ENCODE assay signal across 1 cellular context in the genomic region with DNA sequence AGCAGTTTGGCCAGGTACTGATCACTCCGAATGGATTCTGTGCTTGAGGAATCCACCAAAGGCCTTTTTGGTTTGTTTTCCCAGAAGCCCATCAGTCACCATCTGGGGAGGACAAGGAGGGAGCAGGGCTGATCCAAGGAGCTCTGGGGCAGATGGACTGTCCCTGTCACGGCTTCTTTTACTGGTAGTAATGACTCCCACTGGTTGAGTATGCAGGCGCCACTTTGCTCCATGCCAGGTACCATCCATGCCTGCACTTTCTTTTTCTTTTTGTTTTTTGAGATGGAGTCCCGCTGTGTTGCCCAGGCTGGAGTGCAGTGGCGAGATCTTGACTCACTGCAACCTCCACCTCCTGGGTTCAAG.
TF ChIP-seq lines count a peak whose summit lies in the region.

No MANE protein-coding gene starts in this region.

TF ChIP-seq in HepG2, 621 proteins besides CTCF, POLR2A, EP300 and RAD21 (continued from another document):
- TF ChIP-seq, protein P1, sequence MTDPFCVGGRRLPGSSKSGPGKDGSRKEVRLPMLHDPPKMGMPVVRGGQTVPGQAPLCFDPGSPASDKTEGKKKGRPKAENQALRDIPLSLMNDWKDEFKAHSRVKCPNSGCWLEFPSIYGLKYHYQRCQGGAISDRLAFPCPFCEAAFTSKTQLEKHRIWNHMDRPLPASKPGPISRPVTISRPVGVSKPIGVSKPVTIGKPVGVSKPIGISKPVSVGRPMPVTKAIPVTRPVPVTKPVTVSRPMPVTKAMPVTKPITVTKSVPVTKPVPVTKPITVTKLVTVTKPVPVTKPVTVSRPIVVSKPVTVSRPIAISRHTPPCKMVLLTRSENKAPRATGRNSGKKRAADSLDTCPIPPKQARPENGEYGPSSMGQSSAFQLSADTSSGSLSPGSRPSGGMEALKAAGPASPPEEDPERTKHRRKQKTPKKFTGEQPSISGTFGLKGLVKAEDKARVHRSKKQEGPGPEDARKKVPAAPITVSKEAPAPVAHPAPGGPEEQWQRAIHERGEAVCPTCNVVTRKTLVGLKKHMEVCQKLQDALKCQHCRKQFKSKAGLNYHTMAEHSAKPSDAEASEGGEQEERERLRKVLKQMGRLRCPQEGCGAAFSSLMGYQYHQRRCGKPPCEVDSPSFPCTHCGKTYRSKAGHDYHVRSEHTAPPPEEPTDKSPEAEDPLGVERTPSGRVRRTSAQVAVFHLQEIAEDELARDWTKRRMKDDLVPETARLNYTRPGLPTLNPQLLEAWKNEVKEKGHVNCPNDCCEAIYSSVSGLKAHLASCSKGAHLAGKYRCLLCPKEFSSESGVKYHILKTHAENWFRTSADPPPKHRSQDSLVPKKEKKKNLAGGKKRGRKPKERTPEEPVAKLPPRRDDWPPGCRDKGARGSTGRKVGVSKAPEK (CRISPR knock-in tag; IDR thresholded peaks at IDR 0.05; ENCODE audit: borderline replicate concordance) = no peak
- TF ChIP-seq, protein P2, sequence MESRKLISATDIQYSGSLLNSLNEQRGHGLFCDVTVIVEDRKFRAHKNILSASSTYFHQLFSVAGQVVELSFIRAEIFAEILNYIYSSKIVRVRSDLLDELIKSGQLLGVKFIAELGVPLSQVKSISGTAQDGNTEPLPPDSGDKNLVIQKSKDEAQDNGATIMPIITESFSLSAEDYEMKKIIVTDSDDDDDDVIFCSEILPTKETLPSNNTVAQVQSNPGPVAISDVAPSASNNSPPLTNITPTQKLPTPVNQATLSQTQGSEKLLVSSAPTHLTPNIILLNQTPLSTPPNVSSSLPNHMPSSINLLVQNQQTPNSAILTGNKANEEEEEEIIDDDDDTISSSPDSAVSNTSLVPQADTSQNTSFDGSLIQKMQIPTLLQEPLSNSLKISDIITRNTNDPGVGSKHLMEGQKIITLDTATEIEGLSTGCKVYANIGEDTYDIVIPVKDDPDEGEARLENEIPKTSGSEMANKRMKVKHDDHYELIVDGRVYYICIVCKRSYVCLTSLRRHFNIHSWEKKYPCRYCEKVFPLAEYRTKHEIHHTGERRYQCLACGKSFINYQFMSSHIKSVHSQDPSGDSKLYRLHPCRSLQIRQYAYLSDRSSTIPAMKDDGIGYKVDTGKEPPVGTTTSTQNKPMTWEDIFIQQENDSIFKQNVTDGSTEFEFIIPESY (CRISPR knock-in tag; IDR thresholded peaks at IDR 0.05) = no peak
